17 cellular contexts compared by ENCODE assay signal in genomic region chr14:100027771-100028490, GRCh38.
"Had no signal": no experiment of that assay in that cellular context is flagged by ENCODE, and none has a peak within 500 bp of the region (broad histone marks: within the 10 kb centered on the region; RNA-seq: fewer than 3 reads in every experiment).

No MANE protein-coding gene starts in this region.

- H3K4me3 Mint-ChIP-seq: activated T-helper 1 cell treated with anti-CD3 and anti-CD28 coated beads, Interleukin-12 subunit alpha, Interleukin-12 subunit beta, Interleukin-2, Interleukin-4 antibody, amounts not matched to agents 30 ng/mL and 10 ng/mL and 1 ng/mL, durations not matched to agents 14 hours and 24 hours and 36 hours; immature natural killer cell; memory B cell; stimulated activated effector memory CD8-positive, alpha-beta T cell treated with anti-CD3 and anti-CD28 coated beads, Interleukin-12 subunit alpha, Interleukin-12 subunit beta, amount 100 ng/mL, for 72 hours had no signal

- DNase-seq: activated CD4-positive, alpha-beta T cell treated with anti-CD3 and anti-CD28 coated beads, Interleukin-2, amount 50 U/mL, for 48 hours; activated gamma-delta T cell treated with Interleukin-2 at 50 U/mL for 16 hours; adrenal gland; caudate nucleus; erythroblast; immature natural killer cell; left ventricle myocardium superior; stimulated activated CD4-positive, alpha-beta T cell treated with anti-CD3 and anti-CD28 coated beads, Interleukin-4, amount 100 ng/mL, for 1 hour; T-helper 2 cell; thyroid gland had no signal

- H3K9me3 ChIP-seq: adrenal gland, prostate gland, right atrium auricular region, thyroid gland had no signal

- H3K27ac ChIP-seq: adrenal gland, prostate gland, right atrium auricular region, skin epidermis, thyroid gland had no signal

- H3K27me3 ChIP-seq: adrenal gland, right atrium auricular region, thyroid gland had no signal

- ATAC-seq: activated naive CD4-positive, alpha-beta T cell treated with anti-CD3 and anti-CD28 coated beads, Interleukin-2, amount 50 U/mL, for 72 hours; left ventricle myocardium superior; stimulated activated effector memory CD8-positive, alpha-beta T cell treated with anti-CD3 and anti-CD28 coated beads, Interleukin-12 subunit alpha, Interleukin-12 subunit beta, amount 100 ng/mL, for 72 hours had no signal

- H3K9me3 Mint-ChIP-seq: activated naive CD4-positive, alpha-beta T cell treated with anti-CD3 and anti-CD28 coated beads, Interleukin-2, amount 50 U/mL, for 72 hours; activated T-helper 1 cell treated with anti-CD3 and anti-CD28 coated beads, Interleukin-12 subunit alpha, Interleukin-12 subunit beta, Interleukin-2, Interleukin-4 antibody, amounts not matched to agents 30 ng/mL and 10 ng/mL and 1 ng/mL, durations not matched to agents 14 hours and 24 hours and 36 hours; immature natural killer cell; memory B cell; stimulated activated effector memory CD8-positive, alpha-beta T cell treated with anti-CD3 and anti-CD28 coated beads, Interleukin-12 subunit alpha, Interleukin-12 subunit beta, amount 100 ng/mL, for 72 hours had no signal

- H3K27ac Mint-ChIP-seq: activated naive CD4-positive, alpha-beta T cell treated with anti-CD3 and anti-CD28 coated beads, Interleukin-2, amount 50 U/mL, for 72 hours; activated T-helper 1 cell treated with anti-CD3 and anti-CD28 coated beads, Interleukin-12 subunit alpha, Interleukin-12 subunit beta, Interleukin-2, Interleukin-4 antibody, amounts not matched to agents 30 ng/mL and 10 ng/mL and 1 ng/mL, durations not matched to agents 14 hours and 24 hours and 36 hours; immature natural killer cell; memory B cell; stimulated activated effector memory CD8-positive, alpha-beta T cell treated with anti-CD3 and anti-CD28 coated beads, Interleukin-12 subunit alpha, Interleukin-12 subunit beta, amount 100 ng/mL, for 72 hours had no signal

- H3K4me3 ChIP-seq: adrenal gland, prostate gland, right atrium auricular region, skin epidermis, thyroid gland had no signal

- H3K36me3 Mint-ChIP-seq: activated naive CD4-positive, alpha-beta T cell treated with anti-CD3 and anti-CD28 coated beads, Interleukin-2, amount 50 U/mL, for 72 hours; memory B cell; stimulated activated effector memory CD8-positive, alpha-beta T cell treated with anti-CD3 and anti-CD28 coated beads, Interleukin-12 subunit alpha, Interleukin-12 subunit beta, amount 100 ng/mL, for 72 hours had no signal

- H3K36me3 ChIP-seq: adrenal gland, prostate gland, right atrium auricular region, thyroid gland had no signal
